ENCODE assay signal across 8 cellular contexts in genomic region chr1:15620155-15620545, GRCh38. TPM values are rescaled to one million over a fixed set of nuclear protein-coding genes. Genes with fewer than 3 reads are reported as not detected.
DNase-seq lines count a peak whose midpoint lies in the region; ATAC-seq and TF ChIP-seq lines count a peak whose summit lies in the region.

No MANE protein-coding gene starts in this region.

- H3K27me3 Mint-ChIP-seq in Calu3 (ENCODE audit: unreplicated experiment) (no peaks in the 10 kb centered on the region), chondrocyte (ENCODE audit: low read depth) (no peaks in the 10 kb centered on the region), natural killer cell (ENCODE audit: low read depth in 2 of 2) (no peaks in the 10 kb centered on the region)

- no peak overlapping the region for H3K27ac Mint-ChIP-seq in Calu3 (ENCODE audit: unreplicated experiment)
- H3K27ac Mint-ChIP-seq in chondrocyte (ENCODE audit: unreplicated experiment), result peak overlapping the region; percentile 63
- peak overlapping the region; percentile 88 to 93 for H3K27ac Mint-ChIP-seq in natural killer cell

- TF ChIP-seq CTCF in Calu3 (IDR thresholded peaks at IDR 0.05; ENCODE audit: unreplicated experiment), result no peak
- TF ChIP-seq CTCF in NB4 (IDR thresholded peaks at IDR 0.05; ENCODE audit: low read depth, low read length), result no peak
- no peak for TF ChIP-seq CTCF in chondrocyte (IDR thresholded peaks at IDR 0.05)
- TF ChIP-seq CTCF in natural killer cell (IDR thresholded peaks at IDR 0.05), result no peak

- BruUV-seq in Calu3 (replicated peaks; lab: Mats Ljungman, UMichigan), result TSS peak; percentile 1

- H3K36me3 Mint-ChIP-seq in Calu3 (ENCODE audit: insufficient read depth, unreplicated experiment), result peaks cover 33% of the 10 kb centered on the region
- peaks cover 2% of the 10 kb centered on the region for H3K36me3 Mint-ChIP-seq in chondrocyte (ENCODE audit: low read depth)
- H3K36me3 Mint-ChIP-seq in natural killer cell, result no peaks in the 10 kb centered on the region

- ATAC-seq in natural killer cell, result peak in 1 of 3 donors; percentile 23

- H3K9me3 Mint-ChIP-seq in Calu3 (ENCODE audit: low read depth, unreplicated experiment) (no peaks in the 10 kb centered on the region), chondrocyte (ENCODE audit: low read depth) (no peaks in the 10 kb centered on the region), natural killer cell (no peaks in the 10 kb centered on the region)

- DNase-seq in Calu3 (no peak), NB4 (ENCODE audit: low read depth) (peak; percentile 16), chondrocyte (ENCODE audit: low spot score) (no peak), natural killer cell (no peak), anterior cingulate cortex (lab: John Stamatoyannopoulos, UW) (no peak), DMS79 (lab: John Stamatoyannopoulos, UW) (no peak), NCI-H2081 (lab: John Stamatoyannopoulos, UW) (no peak)
- DNase-seq in stimulated activated CD4-positive, alpha-beta T cell treated with anti-CD3 and anti-CD28 coated beads, Interleukin-15, amount 100 ng/mL, for 24 hours, result no peak

- intact Hi-C loops in Calu3 (cut with micrococcal nuclease; ENCODE audit: unreplicated experiment), result no loop called here
- intact Hi-C loops in natural killer cell (cut with micrococcal nuclease), result no loop called here

- H3K4me3 ChIP-seq in NB4 (ENCODE audit: low read depth, low read length), result peak overlapping the region; percentile 40

- TF ChIP-seq POLR2A in NB4 (IDR thresholded peaks at IDR 0.05; ENCODE audit: extremely low read depth, insufficient read length), result no peak

- CTCF ChIA-PET in Calu3 (lab: Charles Lee), result no interaction called here

- H3K4me3 Mint-ChIP-seq in Calu3 (ENCODE audit: low read depth, unreplicated experiment) (peak overlapping the region; percentile 38), chondrocyte (ENCODE audit: unreplicated experiment) (no peak overlapping the region), natural killer cell (peak overlapping the region; percentile 75)

- H3K4me1 Mint-ChIP-seq in Calu3 (ENCODE audit: low read depth, unreplicated experiment) (peaks cover 22% of the 10 kb centered on the region), chondrocyte (ENCODE audit: low read depth) (peaks cover 56% of the 10 kb centered on the region), natural killer cell (peaks cover 48 to 60% of the 10 kb centered on the region in 2 donors)

RNA-seq across cellular contexts. Expression of gene DDI2, which starts 2.9 kb away (rescaled TPM):
- total RNA-seq in Calu3 (2022) (27.0 and 30.1 TPM in 2 replicates), chondrocyte (17.5 to 23.2 TPM (median 20.0 TPM) in 3 replicates), natural killer cell (10 to 100 TPM; 27.3 to 39.8 (median 34.0) TPM)

RNA-seq across cellular contexts. Expression of gene AGMAT, which starts 35.3 kb away (rescaled TPM):
- total RNA-seq in Calu3 (2022), result 2.5 and 5.2 TPM in 2 replicates
- 0.68 to 1.1 TPM (median 0.82 TPM) in 3 replicates for total RNA-seq in chondrocyte
- under 1 TPM; 0.42 to 0.66 (median 0.65) TPM for total RNA-seq in natural killer cell
